In the genomic region with DNA sequence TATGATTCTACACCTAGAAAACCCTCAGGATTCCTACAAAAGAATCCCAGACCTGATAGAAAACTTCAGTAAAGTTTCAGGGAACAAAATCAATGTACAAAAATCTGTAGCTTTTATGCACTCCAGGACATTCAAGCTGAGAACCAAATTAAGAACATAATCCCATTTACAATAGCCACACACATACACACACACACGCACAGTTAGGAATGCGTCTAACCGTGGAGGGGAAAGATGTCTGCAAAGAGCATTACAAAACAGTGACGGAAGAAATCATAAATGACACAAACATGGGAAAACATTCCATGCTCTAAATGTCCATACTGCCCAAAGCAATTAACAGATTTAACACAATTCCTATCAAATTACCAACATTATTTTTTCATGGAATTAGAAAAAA, we compare ENCODE assay signal across 27 cellular contexts.
"Had no signal": no experiment of that assay in that cellular context is flagged by ENCODE, and none has a peak within 500 bp of the region (broad histone marks: within the 10 kb centered on the region; RNA-seq: fewer than 3 reads in every experiment).

No MANE protein-coding gene starts in this region.

- H3K4me3 ChIP-seq: left ventricle myocardium inferior, lung, neural progenitor cell, psoas muscle, right atrium auricular region, right lobe of liver, smooth muscle cell, tibial nerve, vagina had no signal

- H3K36me3 ChIP-seq: left ventricle myocardium inferior, neural progenitor cell, neutrophil, right atrium auricular region, right lobe of liver, tibial nerve, vagina had no signal

- FAIRE-seq: islet of Langerhans had no signal

- H3K79me2 ChIP-seq: parathyroid adenoma had no signal

- H3K9me3 ChIP-seq: left ventricle myocardium inferior, neutrophil, psoas muscle, right atrium auricular region, right lobe of liver, tibial nerve, vagina had no signal

- H3K27me3 ChIP-seq: neural progenitor cell, right atrium auricular region, right lobe of liver, tibial nerve, vagina had no signal

- H2AFZ ChIP-seq: neural progenitor cell, parathyroid adenoma had no signal

- ATAC-seq: natural killer cell; psoas muscle; right lobe of liver; stimulated activated memory B cell treated with anti-CD40 and anti-IgM and Interleukin-4, amounts not matched to agents 10 μg/mL and 1 μg/mL and 100 μg/mL, for 72 hours; stimulated activated naive CD8-positive, alpha-beta T cell treated with anti-CD3 and anti-CD28 coated beads, Interleukin-15, amount 100 ng/mL, for 72 hours had no signal

- H3K4me2 ChIP-seq: neural progenitor cell, smooth muscle cell had no signal

- DNase-seq: hypothalamus; immature natural killer cell; left ventricle myocardium inferior; mesendoderm; naive B cell; natural killer cell; nephron progenitor cell; occipital lobe; psoas muscle; right lobe of liver; stimulated activated CD4-positive, alpha-beta T cell treated with anti-CD3 and anti-CD28 coated beads, Interleukin-1b, Interleukin-23, amount 100 ng/mL, for 48 hours; stimulated activated CD4-positive, alpha-beta T cell treated with anti-CD3 and anti-CD28 coated beads, Interleukin-2, amount 100 ng/mL, for 48 hours; stimulated activated CD4-positive, alpha-beta T cell treated with anti-CD3 and anti-CD28 coated beads, Interleukin-4, amount 100 ng/mL, for 4 hours; stimulated activated CD8-positive, alpha-beta memory T cell treated with anti-CD3 and anti-CD28 coated beads, Interleukin-4, amount 100 ng/mL, for 48 hours; stimulated activated naive CD4-positive, alpha-beta T cell treated with Interleukin-2 at 50 U/mL for 16 hours; stimulated activated naive CD8-positive, alpha-beta T cell treated with anti-CD3 and anti-CD28 coated beads, Interleukin-15, amount 100 ng/mL, for 72 hours; substantia nigra had no signal

- H3K4me1 ChIP-seq: parathyroid adenoma had no signal

- H3K27ac ChIP-seq: left ventricle myocardium inferior, neural progenitor cell, neutrophil, parathyroid adenoma, psoas muscle, right atrium auricular region, right lobe of liver, tibial nerve, vagina had no signal
